ENCODE assay signal across 1 cellular context in the genomic region with DNA sequence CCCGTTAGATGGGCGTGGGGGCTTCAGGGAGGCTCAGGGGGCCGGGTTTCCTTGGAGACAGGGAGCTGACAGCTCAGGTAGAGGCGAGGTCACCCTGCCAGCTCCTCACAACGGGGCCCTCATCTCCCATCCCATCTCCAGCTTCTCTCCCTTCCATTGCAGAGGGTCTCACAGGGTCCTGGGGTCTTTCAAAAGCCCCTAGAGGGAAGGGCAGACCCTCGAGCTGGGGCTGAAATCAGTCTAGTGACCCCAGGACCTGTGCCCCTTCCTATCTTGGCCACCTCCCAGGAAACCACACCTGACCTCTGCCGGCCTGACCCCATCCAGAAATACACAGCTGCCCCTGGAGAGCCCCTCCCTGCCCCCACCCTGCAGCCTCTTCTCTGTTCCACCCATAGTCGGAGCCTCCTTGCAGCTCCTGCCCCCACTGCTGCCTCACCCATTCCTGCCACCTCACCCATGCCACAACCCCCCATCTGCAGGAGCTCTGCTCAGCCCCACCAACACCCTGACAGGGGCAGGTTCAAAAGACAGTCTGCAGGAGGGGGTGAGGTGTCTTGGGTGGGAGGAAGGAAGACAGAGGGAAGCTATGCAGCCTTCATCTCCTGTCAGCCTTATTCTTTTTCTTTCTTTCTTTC.
TF ChIP-seq lines count a peak whose summit lies in the region.

No MANE protein-coding gene starts in this region.

TF ChIP-seq in GM23338, 12 proteins besides CTCF, POLR2A, EP300 and RAD21 (continued from another document):
- TF ChIP-seq, protein P1, sequence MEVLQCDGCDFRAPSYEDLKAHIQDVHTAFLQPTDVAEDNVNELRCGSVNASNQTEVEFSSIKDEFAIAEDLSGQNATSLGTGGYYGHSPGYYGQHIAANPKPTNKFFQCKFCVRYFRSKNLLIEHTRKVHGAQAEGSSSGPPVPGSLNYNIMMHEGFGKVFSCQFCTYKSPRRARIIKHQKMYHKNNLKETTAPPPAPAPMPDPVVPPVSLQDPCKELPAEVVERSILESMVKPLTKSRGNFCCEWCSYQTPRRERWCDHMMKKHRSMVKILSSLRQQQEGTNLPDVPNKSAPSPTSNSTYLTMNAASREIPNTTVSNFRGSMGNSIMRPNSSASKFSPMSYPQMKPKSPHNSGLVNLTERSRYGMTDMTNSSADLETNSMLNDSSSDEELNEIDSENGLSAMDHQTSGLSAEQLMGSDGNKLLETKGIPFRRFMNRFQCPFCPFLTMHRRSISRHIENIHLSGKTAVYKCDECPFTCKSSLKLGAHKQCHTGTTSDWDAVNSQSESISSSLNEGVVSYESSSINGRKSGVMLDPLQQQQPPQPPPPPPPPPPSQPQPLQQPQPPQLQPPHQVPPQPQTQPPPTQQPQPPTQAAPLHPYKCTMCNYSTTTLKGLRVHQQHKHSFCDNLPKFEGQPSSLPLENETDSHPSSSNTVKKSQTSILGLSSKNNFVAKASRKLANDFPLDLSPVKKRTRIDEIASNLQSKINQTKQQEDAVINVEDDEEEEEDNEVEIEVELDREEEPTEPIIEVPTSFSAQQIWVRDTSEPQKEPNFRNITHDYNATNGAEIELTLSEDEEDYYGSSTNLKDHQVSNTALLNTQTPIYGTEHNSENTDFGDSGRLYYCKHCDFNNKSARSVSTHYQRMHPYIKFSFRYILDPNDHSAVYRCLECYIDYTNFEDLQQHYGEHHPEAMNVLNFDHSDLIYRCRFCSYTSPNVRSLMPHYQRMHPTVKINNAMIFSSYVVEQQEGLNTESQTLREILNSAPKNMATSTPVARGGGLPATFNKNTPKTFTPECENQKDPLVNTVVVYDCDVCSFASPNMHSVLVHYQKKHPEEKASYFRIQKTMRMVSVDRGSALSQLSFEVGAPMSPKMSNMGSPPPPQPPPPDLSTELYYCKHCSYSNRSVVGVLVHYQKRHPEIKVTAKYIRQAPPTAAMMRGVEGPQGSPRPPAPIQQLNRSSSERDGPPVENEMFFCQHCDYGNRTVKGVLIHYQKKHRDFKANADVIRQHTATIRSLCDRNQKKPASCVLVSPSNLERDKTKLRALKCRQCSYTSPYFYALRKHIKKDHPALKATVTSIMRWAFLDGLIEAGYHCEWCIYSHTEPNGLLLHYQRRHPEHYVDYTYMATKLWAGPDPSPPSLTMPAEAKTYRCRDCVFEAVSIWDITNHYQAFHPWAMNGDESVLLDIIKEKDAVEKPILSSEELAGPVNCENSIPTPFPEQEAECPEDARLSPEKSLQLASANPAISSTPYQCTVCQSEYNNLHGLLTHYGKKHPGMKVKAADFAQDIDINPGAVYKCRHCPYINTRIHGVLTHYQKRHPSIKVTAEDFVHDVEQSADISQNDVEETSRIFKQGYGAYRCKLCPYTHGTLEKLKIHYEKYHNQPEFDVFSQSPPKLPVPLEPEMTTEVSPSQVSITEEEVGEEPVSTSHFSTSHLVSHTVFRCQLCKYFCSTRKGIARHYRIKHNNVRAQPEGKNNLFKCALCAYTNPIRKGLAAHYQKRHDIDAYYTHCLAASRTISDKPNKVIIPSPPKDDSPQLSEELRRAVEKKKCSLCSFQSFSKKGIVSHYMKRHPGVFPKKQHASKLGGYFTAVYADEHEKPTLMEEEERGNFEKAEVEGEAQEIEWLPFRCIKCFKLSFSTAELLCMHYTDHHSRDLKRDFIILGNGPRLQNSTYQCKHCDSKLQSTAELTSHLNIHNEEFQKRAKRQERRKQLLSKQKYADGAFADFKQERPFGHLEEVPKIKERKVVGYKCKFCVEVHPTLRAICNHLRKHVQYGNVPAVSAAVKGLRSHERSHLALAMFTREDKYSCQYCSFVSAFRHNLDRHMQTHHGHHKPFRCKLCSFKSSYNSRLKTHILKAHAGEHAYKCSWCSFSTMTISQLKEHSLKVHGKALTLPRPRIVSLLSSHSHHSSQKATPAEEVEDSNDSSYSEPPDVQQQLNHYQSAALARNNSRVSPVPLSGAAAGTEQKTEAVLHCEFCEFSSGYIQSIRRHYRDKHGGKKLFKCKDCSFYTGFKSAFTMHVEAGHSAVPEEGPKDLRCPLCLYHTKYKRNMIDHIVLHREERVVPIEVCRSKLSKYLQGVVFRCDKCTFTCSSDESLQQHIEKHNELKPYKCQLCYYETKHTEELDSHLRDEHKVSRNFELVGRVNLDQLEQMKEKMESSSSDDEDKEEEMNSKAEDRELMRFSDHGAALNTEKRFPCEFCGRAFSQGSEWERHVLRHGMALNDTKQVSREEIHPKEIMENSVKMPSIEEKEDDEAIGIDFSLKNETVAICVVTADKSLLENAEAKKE (CRISPR knock-in tag; IDR thresholded peaks at IDR 0.05): no peak
- TF ChIP-seq EZH2 (IDR thresholded peaks at IDR 0.05; ENCODE audit: low read depth, unreplicated experiment) (no peak), ZNF331 (CRISPR knock-in tag; IDR thresholded peaks at IDR 0.05; ENCODE audit: low read depth) (no peak), POLR2AphosphoS5 (IDR thresholded peaks at IDR 0.05; ENCODE audit: low read depth) (no peak), EZH2phosphoT487 (IDR thresholded peaks at IDR 0.05; ENCODE audit: unreplicated experiment) (no peak), JUNB (IDR thresholded peaks at IDR 0.05; ENCODE audit: unreplicated experiment) (no peak), ZNF114 (CRISPR knock-in tag; IDR thresholded peaks at IDR 0.05) (no peak), NANOG (IDR thresholded peaks at IDR 0.05; ENCODE audit: borderline replicate concordance) (no peak)
- TF ChIP-seq, protein P2, sequence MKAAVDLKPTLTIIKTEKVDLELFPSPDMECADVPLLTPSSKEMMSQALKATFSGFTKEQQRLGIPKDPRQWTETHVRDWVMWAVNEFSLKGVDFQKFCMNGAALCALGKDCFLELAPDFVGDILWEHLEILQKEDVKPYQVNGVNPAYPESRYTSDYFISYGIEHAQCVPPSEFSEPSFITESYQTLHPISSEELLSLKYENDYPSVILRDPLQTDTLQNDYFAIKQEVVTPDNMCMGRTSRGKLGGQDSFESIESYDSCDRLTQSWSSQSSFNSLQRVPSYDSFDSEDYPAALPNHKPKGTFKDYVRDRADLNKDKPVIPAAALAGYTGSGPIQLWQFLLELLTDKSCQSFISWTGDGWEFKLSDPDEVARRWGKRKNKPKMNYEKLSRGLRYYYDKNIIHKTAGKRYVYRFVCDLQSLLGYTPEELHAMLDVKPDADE (IDR thresholded peaks at IDR 0.05): no peak
- TF ChIP-seq, protein P3, sequence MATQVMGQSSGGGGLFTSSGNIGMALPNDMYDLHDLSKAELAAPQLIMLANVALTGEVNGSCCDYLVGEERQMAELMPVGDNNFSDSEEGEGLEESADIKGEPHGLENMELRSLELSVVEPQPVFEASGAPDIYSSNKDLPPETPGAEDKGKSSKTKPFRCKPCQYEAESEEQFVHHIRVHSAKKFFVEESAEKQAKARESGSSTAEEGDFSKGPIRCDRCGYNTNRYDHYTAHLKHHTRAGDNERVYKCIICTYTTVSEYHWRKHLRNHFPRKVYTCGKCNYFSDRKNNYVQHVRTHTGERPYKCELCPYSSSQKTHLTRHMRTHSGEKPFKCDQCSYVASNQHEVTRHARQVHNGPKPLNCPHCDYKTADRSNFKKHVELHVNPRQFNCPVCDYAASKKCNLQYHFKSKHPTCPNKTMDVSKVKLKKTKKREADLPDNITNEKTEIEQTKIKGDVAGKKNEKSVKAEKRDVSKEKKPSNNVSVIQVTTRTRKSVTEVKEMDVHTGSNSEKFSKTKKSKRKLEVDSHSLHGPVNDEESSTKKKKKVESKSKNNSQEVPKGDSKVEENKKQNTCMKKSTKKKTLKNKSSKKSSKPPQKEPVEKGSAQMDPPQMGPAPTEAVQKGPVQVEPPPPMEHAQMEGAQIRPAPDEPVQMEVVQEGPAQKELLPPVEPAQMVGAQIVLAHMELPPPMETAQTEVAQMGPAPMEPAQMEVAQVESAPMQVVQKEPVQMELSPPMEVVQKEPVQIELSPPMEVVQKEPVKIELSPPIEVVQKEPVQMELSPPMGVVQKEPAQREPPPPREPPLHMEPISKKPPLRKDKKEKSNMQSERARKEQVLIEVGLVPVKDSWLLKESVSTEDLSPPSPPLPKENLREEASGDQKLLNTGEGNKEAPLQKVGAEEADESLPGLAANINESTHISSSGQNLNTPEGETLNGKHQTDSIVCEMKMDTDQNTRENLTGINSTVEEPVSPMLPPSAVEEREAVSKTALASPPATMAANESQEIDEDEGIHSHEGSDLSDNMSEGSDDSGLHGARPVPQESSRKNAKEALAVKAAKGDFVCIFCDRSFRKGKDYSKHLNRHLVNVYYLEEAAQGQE (IDR thresholded peaks at IDR 0.05; ENCODE audit: unreplicated experiment): no peak
TF ChIP-seq in GM23338: peak in this region for 0.
